ENCODE assay signal across 8 cellular contexts in the genomic region with DNA sequence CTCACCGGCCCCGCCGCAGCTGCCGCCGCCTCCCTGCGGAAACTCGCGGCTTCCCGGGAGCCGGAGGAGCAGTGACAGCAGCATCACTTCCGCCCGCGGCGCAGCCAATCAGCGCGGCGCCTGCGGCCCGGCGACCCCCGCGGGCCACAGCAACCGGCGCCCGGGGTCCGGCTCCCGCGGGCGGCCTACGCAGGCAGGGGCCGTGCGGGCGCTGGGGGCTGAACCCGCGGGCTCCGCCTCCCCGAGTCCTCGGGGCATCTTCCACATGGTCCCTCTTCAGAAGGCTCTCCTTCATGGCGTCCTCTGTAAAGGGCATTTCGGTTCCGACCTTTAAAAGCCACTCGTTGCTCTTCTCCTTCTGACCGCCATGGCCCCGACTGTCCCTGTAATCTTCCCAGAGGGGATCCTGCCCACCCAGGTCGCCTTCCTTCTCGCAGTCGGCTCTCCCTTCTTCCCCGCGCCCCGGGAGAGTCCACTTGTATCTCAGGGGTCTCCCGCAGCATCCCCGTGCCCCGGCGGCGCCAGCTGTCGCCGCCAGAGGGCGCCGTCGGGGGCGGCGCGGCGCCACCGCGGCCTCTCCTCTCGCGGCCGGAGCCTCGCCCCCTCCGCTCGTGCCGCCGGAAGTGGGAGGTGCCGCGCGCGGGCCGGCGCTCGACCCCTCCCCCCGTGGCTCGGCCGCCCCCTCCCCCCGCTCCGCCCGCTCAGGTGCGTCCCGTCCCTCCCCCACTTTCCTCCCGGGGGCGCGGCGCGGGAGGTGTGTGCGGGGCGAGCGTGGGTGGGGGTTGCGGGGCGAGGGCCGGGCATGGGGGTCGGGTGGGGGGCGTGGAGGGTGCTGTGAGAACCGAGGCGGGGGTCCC. TPM values are rescaled to one million over a fixed set of nuclear protein-coding genes. Genes with fewer than 3 reads are reported as not detected.
A peak's percentile ranks its signal among the peaks of the same experiment; 100 is the strongest.
DNase-seq lines count a peak whose midpoint lies in the region; ATAC-seq and TF ChIP-seq lines count a peak whose summit lies in the region.

A gene with protein sequence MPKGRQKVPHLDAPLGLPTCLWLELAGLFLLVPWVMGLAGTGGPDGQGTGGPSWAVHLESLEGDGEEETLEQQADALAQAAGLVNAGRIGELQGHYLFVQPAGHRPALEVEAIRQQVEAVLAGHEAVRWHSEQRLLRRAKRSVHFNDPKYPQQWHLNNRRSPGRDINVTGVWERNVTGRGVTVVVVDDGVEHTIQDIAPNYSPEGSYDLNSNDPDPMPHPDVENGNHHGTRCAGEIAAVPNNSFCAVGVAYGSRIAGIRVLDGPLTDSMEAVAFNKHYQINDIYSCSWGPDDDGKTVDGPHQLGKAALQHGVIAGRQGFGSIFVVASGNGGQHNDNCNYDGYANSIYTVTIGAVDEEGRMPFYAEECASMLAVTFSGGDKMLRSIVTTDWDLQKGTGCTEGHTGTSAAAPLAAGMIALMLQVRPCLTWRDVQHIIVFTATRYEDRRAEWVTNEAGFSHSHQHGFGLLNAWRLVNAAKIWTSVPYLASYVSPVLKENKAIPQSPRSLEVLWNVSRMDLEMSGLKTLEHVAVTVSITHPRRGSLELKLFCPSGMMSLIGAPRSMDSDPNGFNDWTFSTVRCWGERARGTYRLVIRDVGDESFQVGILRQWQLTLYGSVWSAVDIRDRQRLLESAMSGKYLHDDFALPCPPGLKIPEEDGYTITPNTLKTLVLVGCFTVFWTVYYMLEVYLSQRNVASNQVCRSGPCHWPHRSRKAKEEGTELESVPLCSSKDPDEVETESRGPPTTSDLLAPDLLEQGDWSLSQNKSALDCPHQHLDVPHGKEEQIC (minus strand): TSS at position 52 of the 857 bp plus-strand sequence. CDS start 2,229 bp downstream, outside the sequence.
A gene (plus strand): TSS at position 650 of the 857 bp plus-strand sequence. CDS start 1,602 bp downstream, outside the sequence.

- no peaks in the 10 kb centered on the region for H3K27me3 ChIP-seq in mucosa of stomach (ENCODE audit: control insufficient read depth, insufficient read depth, low read length)

- peak; percentile 86 for TF ChIP-seq POLR2A in erythroblast (IDR thresholded peaks at IDR 0.05; ENCODE audit: low read length)

- DNase-seq in COLO668 (lab: John Stamatoyannopoulos, UW; ENCODE audit: unreplicated experiment) (peak; percentile 91), HS-5 (ENCODE audit: low read depth) (peak; percentile 29), OCI-LY7 (ENCODE audit: low spot score) (peak; percentile 88), erythroblast (lab: John Stamatoyannopoulos, UW) (peak; percentile 86 to 93)
- peak; percentile 83 for DNase-seq in activated T-cell treated with anti-CD3 and anti-CD28 coated beads, Interleukin-2, amount 50 U/mL, for 1 hour
- peak; percentile 51 for DNase-seq in stimulated activated CD8-positive, alpha-beta memory T cell treated with anti-CD3 and anti-CD28 coated beads, Interleukin-7, amount 100 ng/mL, for 1 hour (ENCODE audit: low read depth in 2 of 2)

- CTCF ChIA-PET in OCI-LY7 (lab: Charles Lee; ENCODE audit: unreplicated experiment), result no interaction called here

- peaks cover 31% of the 10 kb centered on the region for H3K36me3 ChIP-seq in OCI-LY7 (ENCODE audit: insufficient read depth, low read length)
- H3K36me3 ChIP-seq in mucosa of stomach (ENCODE audit: control insufficient read depth, insufficient read depth, low read length), result peaks cover 22% of the 10 kb centered on the region

- TF ChIP-seq CTCF in OCI-LY7 (conservative IDR thresholded peaks at IDR 0.05; ENCODE audit: low read length), result peak; percentile 83

- no peaks in the 10 kb centered on the region for H3K9me2 ChIP-seq in OCI-LY7 (ENCODE audit: insufficient read depth, low read length)

- no TSS peak for BruUV-seq in OCI-LY7 (replicated peaks; lab: Mats Ljungman, UMichigan)

- peaks cover 35% of the 10 kb centered on the region for H3K4me1 ChIP-seq in OCI-LY7 (ENCODE audit: insufficient read depth, low read length, poor library complexity, severe bottlenecking)
- H3K4me1 ChIP-seq in mucosa of stomach (ENCODE audit: control insufficient read depth, insufficient read depth, low read length), result peaks cover 26% of the 10 kb centered on the region

- H3K9me3 ChIP-seq in OCI-LY7 (ENCODE audit: low read length), result no peaks in the 10 kb centered on the region
- no peaks in the 10 kb centered on the region for H3K9me3 ChIP-seq in mucosa of stomach (ENCODE audit: control insufficient read depth, low read length)

- H2AFZ ChIP-seq in OCI-LY7 (ENCODE audit: low read length), result peak within 1 kb of the TSS; percentile 100

- H3K4me3 ChIP-seq in OCI-LY7 (ENCODE audit: low read depth, low read length, poor library complexity, severe bottlenecking), result peak within 1 kb of the TSS; percentile 99
- peak within 1 kb of the TSS; percentile 89 for H3K4me3 ChIP-seq in mucosa of stomach (ENCODE audit: low read length)

- peak within 1 kb of the TSS; percentile 99 for H3K9ac ChIP-seq in mucosa of stomach (ENCODE audit: low read length)

- intact Hi-C loops in OCI-LY7 (cut with micrococcal nuclease; ENCODE audit: unreplicated experiment), result loop anchor here (1.0 to 5.0 kb wide), 5 partner anchors 54 to 460 kb away; a partner anchor contains a TSS

- H3K79me2 ChIP-seq in OCI-LY7 (ENCODE audit: insufficient read depth, low read depth, low read length), result peaks cover 37% of the 10 kb centered on the region

- H4K20me1 ChIP-seq in OCI-LY7 (ENCODE audit: insufficient read depth, low read length), result no peaks in the 10 kb centered on the region

- peak within 1 kb of the TSS; percentile 96 for H3K4me2 ChIP-seq in OCI-LY7 (ENCODE audit: low read length)

- POLR2A ChIA-PET in OCI-LY7 (lab: Charles Lee), result interaction anchor here (1.0 to 3.3 kb wide), 4 partner anchors 53 to 445 kb away, joined by 3 to 30 read pairs (median 6); a partner anchor contains a TSS

- ATAC-seq in GM19452 (IDR thresholded peaks at IDR 0.05; ENCODE audit: unreplicated experiment), result peak; percentile 65

- peak within 1 kb of the TSS; percentile 84 for H3K27ac ChIP-seq in OCI-LY7 (ENCODE audit: low read depth, low read length, poor library complexity, severe bottlenecking)

RNA-seq across cellular contexts. Expression of the first gene that starts in this region (rescaled TPM):
- 44.1 and 45.4 TPM in 2 replicates for total RNA-seq in OCI-LY7 (2014; rRNA removed; shearing (Covaris generic))
- 91.2 and 104 TPM in 2 replicates for total RNA-seq in OCI-LY7 (2022)

RNA-seq across cellular contexts. Expression of the second gene that starts in this region (rescaled TPM):
- 10.9 and 11.2 TPM in 2 replicates for total RNA-seq in OCI-LY7 (2014; rRNA removed; shearing (Covaris generic))
- 30.2 and 31.4 TPM in 2 replicates for total RNA-seq in OCI-LY7 (2022)

Comparison
In these comparisons a context has a peak if more than half of its experiments do, and no peak if none do; other contexts are left out.
1. Peak in every context shown above with its lines: DNase-seq, ATAC-seq, H3K4me3 ChIP-seq and H3K27ac ChIP-seq.
2. DNase-seq: peak in every context shown above with its lines; median percentile 91 in COLO668; 90 in erythroblast; 88 in OCI-LY7; 83 in activated T-cell treated with anti-CD3 and anti-CD28 coated beads, Interleukin-2, amount 50 U/mL, for 1 hour; 51 in stimulated activated CD8-positive, alpha-beta memory T cell treated with anti-CD3 and anti-CD28 coated beads, Interleukin-7, amount 100 ng/mL, for 1 hour; 29 in HS-5.